Comparison of ENCODE assay signal across 30 cellular contexts in genomic region chr2:102397167-102397566, GRCh38. TPM values are rescaled to one million over a fixed set of nuclear protein-coding genes. Genes with fewer than 3 reads are reported as not detected.
"Had no signal": no experiment of that assay in that cellular context is flagged by ENCODE, and none has a peak within 500 bp of the region (broad histone marks: within the 10 kb centered on the region; RNA-seq: fewer than 3 reads in every experiment).

No MANE protein-coding gene starts in this region.

- DNase-seq: activated CD4-positive, alpha-beta memory T cell treated with anti-CD3 and anti-CD28 coated beads for 36 hours; activated CD4-positive, alpha-beta T cell treated with anti-CD3 and anti-CD28 coated beads, Interleukin-2, amount 10 ng/mL, durations not matched to agents 24 days and 14 days; activated CD4-positive, CD25-positive, alpha-beta regulatory T cell treated with anti-CD3 and anti-CD28 coated beads, Interleukin-2, amount 50 U/mL, for 72 hours; activated CD8-positive, alpha-beta memory T cell treated with anti-CD3 and anti-CD28 coated beads, Interleukin-2, amount 50 U/mL, for 48 hours; activated gamma-delta T cell; activated naive CD4-positive, alpha-beta T cell treated with anti-CD3 and anti-CD28 coated beads, Interleukin-2, amount 10 ng/mL, durations not matched to agents 7 days and 5 days; activated naive CD8-positive, alpha-beta T cell treated with anti-CD3 and anti-CD28 coated beads, Interleukin-2, amount 10 ng/mL, durations not matched to agents 7 days and 5 days; activated T-cell treated with anti-CD3 and anti-CD28 coated beads, Interleukin-2, amount 50 U/mL, for 24 hours; cortex of kidney; effector memory CD8-positive, alpha-beta T cell; heart left ventricle; hypothalamus; left ventricle myocardium inferior; retina; stimulated activated CD4-positive, alpha-beta T cell treated with anti-CD3 and anti-CD28 coated beads, Interleukin-12 subunit alpha, Interleukin-12 subunit beta, amount 100 ng/mL, for 4 hours; stimulated activated CD4-positive, alpha-beta T cell treated with anti-CD3 and anti-CD28 coated beads, Interleukin-4, amount 100 ng/mL, for 1 hour; stimulated activated naive CD8-positive, alpha-beta T cell treated with anti-CD3 and anti-CD28 coated beads, Interleukin-15, Interleukin-2, amounts not matched to agents 100 U/mL and 50 U/mL, for 24 hours; testis; transverse colon; WERI-Rb-1 had no signal

- H3K4me3 ChIP-seq: ascending aorta, heart left ventricle, left ventricle myocardium inferior, lung, skin epidermis, testis, transverse colon had no signal

- H3K36me3 ChIP-seq: ascending aorta, heart left ventricle, left ventricle myocardium inferior, neutrophil, transverse colon, WERI-Rb-1 had no signal

- ATAC-seq: effector memory CD8-positive, alpha-beta T cell; heart left ventricle; sciatic nerve; stimulated activated naive CD8-positive, alpha-beta T cell treated with anti-CD3 and anti-CD28 coated beads, Interleukin-15, Interleukin-2, amounts not matched to agents 100 U/mL and 50 U/mL, for 24 hours had no signal

- H3K27me3 ChIP-seq: ascending aorta, heart left ventricle, neutrophil, testis, transverse colon had no signal

- H3K4me1 ChIP-seq: ascending aorta, heart left ventricle, left ventricle myocardium inferior, testis, transverse colon had no signal

- H3K9me3 ChIP-seq: ascending aorta, heart left ventricle, left ventricle myocardium inferior, neutrophil, testis, transverse colon had no signal

- H3K27ac ChIP-seq: ascending aorta, heart left ventricle, left ventricle myocardium inferior, neutrophil, skin epidermis, testis, transverse colon, WERI-Rb-1 had no signal

RNA-seq across cellular contexts. Expression of gene IL18RAP, which starts 25.8 kb away (rescaled TPM):
- total RNA-seq: chondrocyte, fibroblast of lung, fibroblast of villous mesenchyme, osteocyte, progenitor cell of endocrine pancreas had no signal
- polyA plus RNA-seq: fibroblast of lung had no signal
